ENCODE assay signal across 1 cellular context in genomic region chr1:14939527-14940284, GRCh38.
A peak's percentile ranks its signal among the peaks of the same experiment; 100 is the strongest.
TF ChIP-seq lines count a peak whose summit lies in the region.

No MANE protein-coding gene starts in this region.

TF ChIP-seq in IMR-90, 13 proteins besides CTCF, POLR2A, EP300 and RAD21:
- no peak for TF ChIP-seq MAZ (IDR thresholded peaks at IDR 0.05; ENCODE audit: borderline replicate concordance, low read depth, low read length)
- TF ChIP-seq, protein P1, sequence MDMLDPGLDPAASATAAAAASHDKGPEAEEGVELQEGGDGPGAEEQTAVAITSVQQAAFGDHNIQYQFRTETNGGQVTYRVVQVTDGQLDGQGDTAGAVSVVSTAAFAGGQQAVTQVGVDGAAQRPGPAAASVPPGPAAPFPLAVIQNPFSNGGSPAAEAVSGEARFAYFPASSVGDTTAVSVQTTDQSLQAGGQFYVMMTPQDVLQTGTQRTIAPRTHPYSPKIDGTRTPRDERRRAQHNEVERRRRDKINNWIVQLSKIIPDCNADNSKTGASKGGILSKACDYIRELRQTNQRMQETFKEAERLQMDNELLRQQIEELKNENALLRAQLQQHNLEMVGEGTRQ (IDR thresholded peaks at IDR 0.05; ENCODE audit: low read depth, low read length) = peak; percentile 92
- TF ChIP-seq FOS (IDR thresholded peaks at IDR 0.05; ENCODE audit: low read depth, low read length) = no peak
TF ChIP-seq in IMR-90: peak in this region for 1.
